Comparison of ENCODE assay signal across 8 cellular contexts in genomic region chr3:186931487-186932280, GRCh38. TPM values are rescaled to one million over a fixed set of nuclear protein-coding genes. Genes with fewer than 3 reads are reported as not detected.
DNase-seq lines count a peak whose midpoint lies in the region; ATAC-seq and TF ChIP-seq lines count a peak whose summit lies in the region.

No MANE protein-coding gene starts in this region.

- TF ChIP-seq POLR2A in testis (IDR thresholded peaks at IDR 0.05) = no peak

- H3K36me3 ChIP-seq in neuron (ENCODE audit: insufficient read depth, low read length) = no peaks in the 10 kb centered on the region
- no peaks in the 10 kb centered on the region for H3K36me3 ChIP-seq in testis (ENCODE audit: low read depth, missing control alignments)

- intact Hi-C loops in testis (cut with DNase I; ENCODE audit: low total_unique reads) = no loop called here

- H3K36me3 Mint-ChIP-seq in activated T-cell treated with anti-CD3 and anti-CD28 coated beads, Interleukin-2, amount 50 U/mL, for 24 hours (ENCODE audit: low read depth) = peaks cover 57% of the 10 kb centered on the region

- DNase-seq in ELF-1 (ENCODE audit: low read depth, low spot score) (peak; percentile 76), NCI-H2196 treated with DMSO at 0.1 percent for 48 hours (lab: John Stamatoyannopoulos, UW; ENCODE audit: unreplicated experiment) (peak; percentile 90), fibroblast of peridontal ligament (ENCODE audit: extremely low read depth) (peak; percentile 29), testis (peak; percentile 57), GF-D8 (lab: John Stamatoyannopoulos, UW) (no peak)
- DNase-seq in activated T-cell treated with anti-CD3 and anti-CD28 coated beads, Interleukin-2, amount 50 U/mL, for 24 hours = peak; percentile 80

- peaks cover 22% of the 10 kb centered on the region for H3K4me1 ChIP-seq in neuron (ENCODE audit: insufficient read depth, low read length)
- peaks cover 18% of the 10 kb centered on the region for H3K4me1 ChIP-seq in testis

- H3K4me3 Mint-ChIP-seq in activated T-cell treated with anti-CD3 and anti-CD28 coated beads, Interleukin-2, amount 50 U/mL, for 24 hours = peak overlapping the region; percentile 98

- peak; percentile 29 for ATAC-seq in HG02571 (IDR thresholded peaks at IDR 0.05; ENCODE audit: unreplicated experiment)

- peaks cover 3% of the 10 kb centered on the region for H3K9me3 Mint-ChIP-seq in activated T-cell treated with anti-CD3 and anti-CD28 coated beads, Interleukin-2, amount 50 U/mL, for 24 hours

- peaks cover 8% of the 10 kb centered on the region for H3K27me3 ChIP-seq in neuron (ENCODE audit: insufficient read depth, low read length)
- H3K27me3 ChIP-seq in testis = no peaks in the 10 kb centered on the region

- H3K27me3 Mint-ChIP-seq in activated T-cell treated with anti-CD3 and anti-CD28 coated beads, Interleukin-2, amount 50 U/mL, for 24 hours = no peaks in the 10 kb centered on the region

- peak overlapping the region; percentile 99 for H2AFZ ChIP-seq in neuron (ENCODE audit: low read depth, low read length)

- H3K27ac Mint-ChIP-seq in activated T-cell treated with anti-CD3 and anti-CD28 coated beads, Interleukin-2, amount 50 U/mL, for 24 hours = peak overlapping the region; percentile 96

- H3K27ac ChIP-seq in testis = peak overlapping the region; percentile 69 to 77

- no peak for TF ChIP-seq CTCF in testis (IDR thresholded peaks at IDR 0.05)

- 3 to 4% methylated on average over 30 to 35 of the region's 35 CpGs for WGBS in testis, 2 donors

- H3K4me1 Mint-ChIP-seq in activated T-cell treated with anti-CD3 and anti-CD28 coated beads, Interleukin-2, amount 50 U/mL, for 24 hours (ENCODE audit: low read depth) = peaks cover 45% of the 10 kb centered on the region

- H3K4me3 ChIP-seq in neuron (ENCODE audit: low read length) = peak overlapping the region; percentile 83
- peak overlapping the region; percentile 61 to 77 for H3K4me3 ChIP-seq in testis

- H3K9me3 ChIP-seq in neuron (ENCODE audit: low read length) = no peaks in the 10 kb centered on the region
- H3K9me3 ChIP-seq in testis = no peaks in the 10 kb centered on the region

RNA-seq across cellular contexts. Expression of gene ST6GAL1, which starts 1.4 kb away (rescaled TPM):
- total RNA-seq in testis = 10 to 100 TPM; 16.9 to 26.3 TPM
- polyA plus RNA-seq in testis (ENCODE audit: insufficient read depth, low read depth, low replicate concordance) = 12.8 TPM
